ENCODE assay signal across 12 cellular contexts in genomic region chr6:41257369-41258195, GRCh38. TPM values are rescaled to one million over a fixed set of nuclear protein-coding genes. Genes with fewer than 3 reads are reported as not detected.
A peak's percentile ranks its signal among the peaks of the same experiment; 100 is the strongest.
DNase-seq lines count a peak whose midpoint lies in the region; ATAC-seq and TF ChIP-seq lines count a peak whose summit lies in the region.
"Had no signal": no experiment of that assay in that cellular context is flagged by ENCODE, and none has a peak within 500 bp of the region (broad histone marks: within the 10 kb centered on the region; RNA-seq: fewer than 3 reads in every experiment).

No MANE protein-coding gene starts in this region.

- ATAC-seq in GM21825 (IDR thresholded peaks at IDR 0.05; ENCODE audit: unreplicated experiment), result no peak
- ATAC-seq: Panc1 had no signal

- H3K36me3 Mint-ChIP-seq in activated T-cell treated with anti-CD3 and anti-CD28 coated beads, Interleukin-2, amount 50 U/mL, for 24 hours (ENCODE audit: low read depth), result peaks cover 2% of the 10 kb centered on the region

- H3K9me3 ChIP-seq in SJCRH30 (replicated peaks), result peaks cover 2% of the 10 kb centered on the region; the same call in 1 of the 2 replicates
- H3K9me3 ChIP-seq: BE2C had no signal

- H3K9me3 Mint-ChIP-seq in activated T-cell treated with anti-CD3 and anti-CD28 coated beads, Interleukin-2, amount 50 U/mL, for 24 hours, result peaks cover 20% of the 10 kb centered on the region

- H3K4me1 Mint-ChIP-seq in activated T-cell treated with anti-CD3 and anti-CD28 coated beads, Interleukin-2, amount 50 U/mL, for 24 hours (ENCODE audit: low read depth), result peaks cover 3% of the 10 kb centered on the region

- H3K36me3 ChIP-seq in SJCRH30, result no peaks in the 10 kb centered on the region
- H3K36me3 ChIP-seq: BE2C had no signal

- no peaks in the 10 kb centered on the region for H3K27me3 ChIP-seq in SJCRH30
- H3K27me3 ChIP-seq: BE2C had no signal

- H3K27ac ChIP-seq in SJCRH30, result peak overlapping the region; percentile 20; the same call in 1 of the 2 replicates

- no peak for TF ChIP-seq CTCF in AG09309 (IDR thresholded peaks at IDR 0.05; ENCODE audit: control insufficient read depth, insufficient read depth, low read depth, low read length, missing control alignments)

- H3K4me1 ChIP-seq in SJCRH30, result peaks cover 44% of the 10 kb centered on the region
- H3K4me1 ChIP-seq: BE2C had no signal

- DNase-seq in AG09309 (ENCODE audit: low read depth) (peak; percentile 53), LHCN-M2 (ENCODE audit: low read depth) (peak; percentile 49), SJCRH30 (peak; percentile 67 to 83), iris pigment epithelial cell (ENCODE audit: low read depth) (peak; percentile 86), T1000 (lab: John Stamatoyannopoulos, UW) (no peak)
- no peak for DNase-seq in activated CD8-positive, alpha-beta memory T cell treated with anti-CD3 and anti-CD28 coated beads, Interleukin-2, amount 50 U/mL, for 48 hours
- no peak for DNase-seq in activated T-cell treated with anti-CD3 and anti-CD28 coated beads, Interleukin-2, amount 50 U/mL, for 24 hours
- DNase-seq: activated CD8-positive, alpha-beta memory T cell treated with anti-CD3 and anti-CD28 coated beads, Interleukin-2, amount 50 U/mL, for 4 hours; BE2C had no signal

- H3K27me3 Mint-ChIP-seq in activated T-cell treated with anti-CD3 and anti-CD28 coated beads, Interleukin-2, amount 50 U/mL, for 24 hours, result peaks cover 7% of the 10 kb centered on the region

- H3K4me3 ChIP-seq in AG09309 (ENCODE audit: control insufficient read depth, low read depth, low read length) (no peak overlapping the region), SJCRH30 (no peak overlapping the region)

- no peak overlapping the region for H3K4me3 Mint-ChIP-seq in activated T-cell treated with anti-CD3 and anti-CD28 coated beads, Interleukin-2, amount 50 U/mL, for 24 hours

- H3K27ac Mint-ChIP-seq in activated T-cell treated with anti-CD3 and anti-CD28 coated beads, Interleukin-2, amount 50 U/mL, for 24 hours, result no peak overlapping the region

RNA-seq across cellular contexts. Expression of gene TREM1, which starts 28.9 kb away (rescaled TPM):
- 0.32 and 0.52 TPM in 2 replicates for total RNA-seq in LHCN-M2 (2014; rRNA removed)
- not detected for polyA plus RNA-seq in LHCN-M2 (2012)
- not detected in 2 replicates for total RNA-seq in SJCRH30 (2014; rRNA removed; shearing (Covaris generic))

RNA-seq across cellular contexts. Expression of gene TREML4, which starts 29.4 kb away (rescaled TPM):
- total RNA-seq in LHCN-M2 (2014; rRNA removed), result not detected in 2 replicates
- polyA plus RNA-seq in LHCN-M2 (2012), result not detected
- total RNA-seq in SJCRH30 (2014; rRNA removed; shearing (Covaris generic)), result 0.06 TPM in 1 of 2 replicates, not detected in the other
- total RNA-seq: osteoblast had no signal

RNA-seq across cellular contexts. Expression of gene TREML2, which starts 56.6 kb away (rescaled TPM):
- not detected in 2 replicates for total RNA-seq in LHCN-M2 (2014; rRNA removed)
- polyA plus RNA-seq in LHCN-M2 (2012), result not detected
- total RNA-seq in SJCRH30 (2014; rRNA removed; shearing (Covaris generic)), result 0.06 TPM in 1 of 2 replicates, not detected in the other
- total RNA-seq: osteoblast had no signal

Comparison
In these comparisons a context has a peak if more than half of its experiments do, and no peak if none do; other contexts are left out.
1. DNase-seq: peak in AG09309 (single experiment), LHCN-M2 (single experiment), SJCRH30 (2 of 2) and iris pigment epithelial cell (single experiment); none in T1000 (single experiment), activated CD8-positive, alpha-beta memory T cell treated with anti-CD3 and anti-CD28 coated beads, Interleukin-2, amount 50 U/mL, for 48 hours (single experiment) and activated T-cell treated with anti-CD3 and anti-CD28 coated beads, Interleukin-2, amount 50 U/mL, for 24 hours (single experiment).